ENCODE assay signal across 38 cellular contexts in the genomic region with DNA sequence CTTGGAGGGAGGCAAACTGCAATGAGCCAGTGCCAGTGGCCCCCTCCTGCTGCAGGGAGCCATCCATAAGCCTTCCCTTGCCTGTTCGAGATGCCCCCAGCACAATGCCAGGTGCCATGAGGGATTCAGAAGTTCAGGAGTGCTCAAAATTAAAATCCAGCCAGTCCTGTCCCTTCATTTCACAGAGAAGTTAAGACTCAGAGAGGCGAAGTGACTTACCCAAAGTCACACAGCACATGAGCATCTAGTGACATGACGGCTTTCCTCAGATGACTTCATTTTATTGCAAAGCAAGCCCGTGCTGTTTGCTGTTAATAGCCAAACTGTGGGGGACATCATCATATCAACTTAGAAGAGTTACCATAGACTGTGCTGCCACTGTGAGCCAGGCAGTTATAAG.
"Had no signal": no experiment of that assay in that cellular context is flagged by ENCODE, and none has a peak within 500 bp of the region (broad histone marks: within the 10 kb centered on the region; RNA-seq: fewer than 3 reads in every experiment).

No MANE protein-coding gene starts in this region.

- H3K27ac Mint-ChIP-seq: activated B cell treated with CpG ODN at 0.5 μM for 24 hours; activated CD4-positive, alpha-beta memory T cell treated with anti-CD3 and anti-CD28 coated beads for 36 hours; activated CD4-positive, alpha-beta T cell treated with anti-CD3 and anti-CD28 coated beads, Interleukin-2, amount 10 ng/mL, durations not matched to agents 24 days and 14 days; activated CD8-positive, alpha-beta T cell treated with anti-CD3 and anti-CD28 coated beads for 36 hours; activated naive CD4-positive, alpha-beta T cell treated with anti-CD3 and anti-CD28 coated beads for 36 hours; activated naive CD4-positive, alpha-beta T cell treated with anti-CD3 and anti-CD28 coated beads, Interleukin-2, amount 50 U/mL, for 72 hours; activated naive CD8-positive, alpha-beta T cell treated with anti-CD3 and anti-CD28 coated beads for 36 hours; activated T-cell treated with anti-CD3 and anti-CD28 coated beads, Interleukin-2, amount 50 U/mL, for 72 hours; activated T-helper 1 cell treated with anti-CD3 and anti-CD28 coated beads, Interleukin-12 subunit alpha, Interleukin-12 subunit beta, Interleukin-2, Interleukin-4 antibody, amounts not matched to agents 30 ng/mL and 10 ng/mL and 1 ng/mL, durations not matched to agents 14 hours and 24 hours and 36 hours; T-cell; T-helper 17 cell had no signal

- H3K4me1 Mint-ChIP-seq: activated B cell treated with CpG ODN at 0.5 μM for 24 hours; activated CD4-positive, alpha-beta T cell treated with anti-CD3 and anti-CD28 coated beads, Interleukin-2, amount 10 ng/mL, durations not matched to agents 24 days and 14 days; activated naive CD8-positive, alpha-beta T cell treated with anti-CD3 and anti-CD28 coated beads for 36 hours; activated T-helper 17 cell treated with anti-CD3 and anti-CD28 coated beads, Interleukin-2, amount 50 U/mL, for 72 hours; T-cell had no signal

- H3K4me3 Mint-ChIP-seq: activated B cell treated with CpG ODN at 0.5 μM for 24 hours; activated CD4-positive, alpha-beta memory T cell treated with anti-CD3 and anti-CD28 coated beads for 36 hours; activated CD4-positive, alpha-beta T cell treated with anti-CD3 and anti-CD28 coated beads, Interleukin-2, amount 10 ng/mL, durations not matched to agents 24 days and 14 days; activated CD8-positive, alpha-beta T cell treated with anti-CD3 and anti-CD28 coated beads for 36 hours; activated naive CD4-positive, alpha-beta T cell treated with anti-CD3 and anti-CD28 coated beads for 36 hours; activated naive CD8-positive, alpha-beta T cell treated with anti-CD3 and anti-CD28 coated beads for 36 hours; activated T-cell treated with anti-CD3 and anti-CD28 coated beads, Interleukin-2, amount 50 U/mL, for 4 hours; activated T-cell treated with anti-CD3 and anti-CD28 coated beads, Interleukin-2, amount 50 U/mL, for 72 hours; activated T-helper 1 cell treated with anti-CD3 and anti-CD28 coated beads, Interleukin-12 subunit alpha, Interleukin-12 subunit beta, Interleukin-2, Interleukin-4 antibody, amounts not matched to agents 30 ng/mL and 10 ng/mL and 1 ng/mL, durations not matched to agents 14 hours and 24 hours and 36 hours; activated T-helper 17 cell treated with anti-CD3 and anti-CD28 coated beads, Interleukin-2, amount 50 U/mL, for 72 hours; central memory CD8-positive, alpha-beta T cell; T-cell; T-helper 17 cell had no signal

- H3K27me3 ChIP-seq: adrenal gland, body of pancreas, brain microvascular endothelial cell, breast epithelium, cardiac muscle cell had no signal

- ATAC-seq: activated CD8-positive, alpha-beta T cell treated with anti-CD3 and anti-CD28 coated beads for 36 hours; activated naive CD4-positive, alpha-beta T cell treated with anti-CD3 and anti-CD28 coated beads, Interleukin-2, amount 50 U/mL, for 72 hours; activated T-cell treated with anti-CD3 and anti-CD28 coated beads, Interleukin-2, amount 50 U/mL, for 4 hours; activated T-cell treated with anti-CD3 and anti-CD28 coated beads, Interleukin-2, amount 50 U/mL, for 72 hours; activated T-helper 17 cell treated with anti-CD3 and anti-CD28 coated beads, Interleukin-2, amount 50 U/mL, for 72 hours; body of pancreas; T-cell; T-helper 17 cell had no signal

- H3K4me1 ChIP-seq: body of pancreas, breast epithelium had no signal

- H3K36me3 ChIP-seq: breast epithelium, cardiac muscle cell had no signal

- H3K4me3 ChIP-seq: adrenal gland, body of pancreas, breast epithelium, cardiac muscle cell had no signal

- H3K27ac ChIP-seq: body of pancreas, brain microvascular endothelial cell, cardiac muscle cell, VCaP had no signal

- H3K9me3 ChIP-seq: adrenal gland, body of pancreas, breast epithelium had no signal

- H3K9me3 Mint-ChIP-seq: activated B cell treated with CpG ODN at 0.5 μM for 24 hours; activated CD4-positive, alpha-beta memory T cell treated with anti-CD3 and anti-CD28 coated beads for 36 hours; activated CD8-positive, alpha-beta T cell treated with anti-CD3 and anti-CD28 coated beads for 36 hours; activated naive CD4-positive, alpha-beta T cell treated with anti-CD3 and anti-CD28 coated beads for 36 hours; activated naive CD4-positive, alpha-beta T cell treated with anti-CD3 and anti-CD28 coated beads, Interleukin-2, amount 50 U/mL, for 72 hours; activated naive CD8-positive, alpha-beta T cell treated with anti-CD3 and anti-CD28 coated beads for 36 hours; activated T-cell treated with anti-CD3 and anti-CD28 coated beads, Interleukin-2, amount 50 U/mL, for 4 hours; activated T-cell treated with anti-CD3 and anti-CD28 coated beads, Interleukin-2, amount 50 U/mL, for 72 hours; activated T-helper 17 cell treated with anti-CD3 and anti-CD28 coated beads, Interleukin-2, amount 50 U/mL, for 72 hours; central memory CD8-positive, alpha-beta T cell; T-cell had no signal

- FAIRE-seq: astrocyte, TTC549 had no signal

- DNase-seq: activated B cell treated with CpG ODN at 0.5 μM for 24 hours; activated CD4-positive, alpha-beta memory T cell treated with anti-CD3 and anti-CD28 coated beads for 36 hours; activated CD4-positive, alpha-beta T cell treated with anti-CD3 and anti-CD28 coated beads for 4 hours; activated CD4-positive, alpha-beta T cell treated with anti-CD3 and anti-CD28 coated beads, Interleukin-2, amount 10 ng/mL, durations not matched to agents 24 days and 14 days; activated CD4-positive, alpha-beta T cell treated with anti-CD3 and anti-CD28 coated beads, Interleukin-2, amount 50 U/mL, for 1 hour; activated CD4-positive, alpha-beta T cell treated with anti-CD3 and anti-CD28 coated beads, Interleukin-2, amount 50 U/mL, for 4 hours; activated CD4-positive, CD25-positive, alpha-beta regulatory T cell treated with anti-CD3 and anti-CD28 coated beads, Interleukin-2, amount 50 U/mL, for 72 hours; activated CD8-positive, alpha-beta memory T cell treated with anti-CD3 and anti-CD28 coated beads, Interleukin-2, amount 50 U/mL, for 4 hours; activated CD8-positive, alpha-beta T cell treated with anti-CD3 and anti-CD28 coated beads for 36 hours; activated effector memory CD4-positive, alpha-beta T cell treated with anti-CD3 and anti-CD28 coated beads, Interleukin-2, amount 50 U/mL, for 16 hours; activated gamma-delta T cell treated with Interleukin-2 at 50 U/mL for 16 hours; activated naive CD4-positive, alpha-beta T cell; activated naive CD4-positive, alpha-beta T cell treated with anti-CD3 and anti-CD28 coated beads for 36 hours; activated naive CD4-positive, alpha-beta T cell treated with anti-CD3 and anti-CD28 coated beads, Interleukin-2, amount 50 U/mL, for 16 hours; activated naive CD8-positive, alpha-beta T cell treated with anti-CD3 and anti-CD28 coated beads for 36 hours; activated T-cell treated with anti-CD3 and anti-CD28 coated beads for 4 hours; activated T-cell treated with anti-CD3 and anti-CD28 coated beads, Interleukin-2, amount 50 U/mL, for 1 hour; activated T-cell treated with anti-CD3 and anti-CD28 coated beads, Interleukin-2, amount 50 U/mL, for 4 hours; activated T-cell treated with anti-CD3 and anti-CD28 coated beads, Interleukin-2, amount 50 U/mL, for 72 hours; adrenal gland; amniotic stem cell; aorta; body of pancreas; brain microvascular endothelial cell; caudate nucleus; cerebellar nuclear complex; T-cell; T-helper 17 cell; T1000 had no signal

- H3K27me3 Mint-ChIP-seq: activated B cell treated with CpG ODN at 0.5 μM for 24 hours; activated CD4-positive, alpha-beta memory T cell treated with anti-CD3 and anti-CD28 coated beads for 36 hours; activated CD4-positive, alpha-beta T cell treated with anti-CD3 and anti-CD28 coated beads, Interleukin-2, amount 10 ng/mL, durations not matched to agents 24 days and 14 days; activated CD8-positive, alpha-beta T cell treated with anti-CD3 and anti-CD28 coated beads for 36 hours; activated naive CD8-positive, alpha-beta T cell treated with anti-CD3 and anti-CD28 coated beads for 36 hours; activated T-helper 17 cell treated with anti-CD3 and anti-CD28 coated beads, Interleukin-2, amount 50 U/mL, for 72 hours; central memory CD8-positive, alpha-beta T cell; T-cell; T-helper 17 cell had no signal
